In genomic region chr14:95537298-95538089, GRCh38 we compare ENCODE assay signal across 13 cellular contexts. TPM values are rescaled to one million over a fixed set of nuclear protein-coding genes. Genes with fewer than 3 reads are reported as not detected.
DNase-seq lines count a peak whose midpoint lies in the region; ATAC-seq and TF ChIP-seq lines count a peak whose summit lies in the region.
"Had no signal": no experiment of that assay in that cellular context is flagged by ENCODE, and none has a peak within 500 bp of the region (broad histone marks: within the 10 kb centered on the region; RNA-seq: fewer than 3 reads in every experiment).

No MANE protein-coding gene starts in this region.

- H3K4me1 ChIP-seq in right cardiac atrium (ENCODE audit: control insufficient read depth, insufficient read depth, low read length) (peaks cover 12% of the 10 kb centered on the region), iPS-20b (ENCODE audit: insufficient read depth, low read length) (peaks cover 13% of the 10 kb centered on the region), subcutaneous abdominal adipose tissue (ENCODE audit: control insufficient read depth in 5 of 5, insufficient read depth in 5 of 5, low read length in 5 of 5) (peaks cover 13 to 50% (median 48%) of the 10 kb centered on the region in 5 donors)

- H3K27ac ChIP-seq in right cardiac atrium (ENCODE audit: low read length) (peak overlapping the region; percentile 73), iPS-20b (ENCODE audit: low read length) (no peak overlapping the region), subcutaneous abdominal adipose tissue (ENCODE audit: low read depth, low read length) (peak overlapping the region; percentile 66)
- H3K27ac ChIP-seq: neutrophil had no signal

- no peak for ATAC-seq in right cardiac atrium
- no peak for ATAC-seq in Right ventricle myocardium superior (ENCODE audit: poor library complexity)
- ATAC-seq in HG02870 (IDR thresholded peaks at IDR 0.05; ENCODE audit: unreplicated experiment) = no peak
- ATAC-seq: stimulated activated naive CD8-positive, alpha-beta T cell treated with anti-CD3 and anti-CD28 coated beads, Interleukin-15, Interleukin-2, amounts not matched to agents 100 U/mL and 50 U/mL, for 24 hours had no signal

- 52% methylated on average over 9 of the region's 9 CpGs for WGBS in right cardiac atrium

- no peak for TF ChIP-seq CTCF in WI38 (IDR thresholded peaks at IDR 0.05; ENCODE audit: low read depth, low read length)

- H3K9me3 ChIP-seq in right cardiac atrium (ENCODE audit: control insufficient read depth, low read length) (no peaks in the 10 kb centered on the region), iPS-20b (ENCODE audit: insufficient read depth, low read depth, low read length) (no peaks in the 10 kb centered on the region), subcutaneous abdominal adipose tissue (ENCODE audit: control insufficient read depth in 5 of 5, low read length in 5 of 5) (no peaks in the 10 kb centered on the region)
- H3K9me3 ChIP-seq: neutrophil had no signal

- H3K4me3 ChIP-seq in right cardiac atrium (ENCODE audit: low read length) = peak overlapping the region; percentile 14
- 0 out of 2 replicates have a peak overlapping the region, but pooled peaks have one; percentile 6 for H3K4me3 ChIP-seq in WI38 (ENCODE audit: low read depth, low read length)
- H3K4me3 ChIP-seq in iPS-20b (ENCODE audit: low read length) = peak overlapping the region; percentile 93; the same call in 1 of the 2 replicates
- H3K4me3 ChIP-seq in subcutaneous abdominal adipose tissue (ENCODE audit: low read depth in 1 of 5, low read length in 5 of 5) = no peak overlapping the region

- H3K36me3 ChIP-seq in iPS-20b (ENCODE audit: insufficient read depth, low read depth, low read length) (peaks cover 4% of the 10 kb centered on the region; the same call in 1 of the 2 replicates), subcutaneous abdominal adipose tissue (ENCODE audit: control insufficient read depth in 5 of 5, insufficient read depth in 5 of 5, low read length in 5 of 5) (no peaks in the 10 kb centered on the region)
- H3K36me3 ChIP-seq: neutrophil had no signal

- H3K27me3 ChIP-seq in right cardiac atrium (ENCODE audit: control insufficient read depth, insufficient read depth) (no peaks in the 10 kb centered on the region), iPS-20b (ENCODE audit: insufficient read depth, low read length) (no peaks in the 10 kb centered on the region), subcutaneous abdominal adipose tissue (ENCODE audit: control insufficient read depth in 5 of 5, insufficient read depth in 4 of 5, low read length in 5 of 5) (no peaks in the 10 kb centered on the region)
- H3K27me3 ChIP-seq: neutrophil had no signal

- H3K9ac ChIP-seq in iPS-20b (ENCODE audit: low read depth, low read length) = no peak overlapping the region
- peak overlapping the region in 3 of 5 donors; percentile 17 to 90 (median 49) for H3K9ac ChIP-seq in subcutaneous abdominal adipose tissue (ENCODE audit: low read length in 5 of 5)

- intact Hi-C loops in right cardiac atrium (cut with DNase I) = no loop called here
- intact Hi-C loops in Right ventricle myocardium superior (cut with DNase I) = no loop called here

- DNase-seq in right cardiac atrium = no peak
- DNase-seq in Right ventricle myocardium superior = no peak
- DNase-seq in iPS-NIHi7 (ENCODE audit: extremely low spot score) = no peak
- DNase-seq in NCI-H526 (lab: John Stamatoyannopoulos, UW) = no peak
- DNase-seq: CD8-positive, alpha-beta memory T cell; NCI-H1417 treated with DMSO at 0.1 percent for 48 hours; stimulated activated CD4-positive, alpha-beta T cell treated with anti-CD3 and anti-CD28 coated beads, Interleukin-1b, Interleukin-23, amount 100 ng/mL, for 48 hours; stimulated activated naive CD8-positive, alpha-beta T cell treated with anti-CD3 and anti-CD28 coated beads, Interleukin-15, Interleukin-2, amounts not matched to agents 100 U/mL and 50 U/mL, for 24 hours had no signal

RNA-seq across cellular contexts. Expression of gene GLRX5, which starts 2.6 kb away (rescaled TPM):
- total RNA-seq in right cardiac atrium (10 to 100 TPM; 78.1 to 82.4 (median 78.7) TPM), Right ventricle myocardium superior (85.4 TPM)
- 111 TPM for polyA plus RNA-seq in right cardiac atrium

RNA-seq across cellular contexts. Expression of gene SYNE3, which starts 21.0 kb away (rescaled TPM):
- total RNA-seq in right cardiac atrium (10 to 100 TPM; 12.1 to 18.0 (median 14.8) TPM), Right ventricle myocardium superior (15.1 TPM)
- 5.2 TPM for polyA plus RNA-seq in right cardiac atrium

Comparison
In these comparisons a context has a peak if more than half of its experiments do, and no peak if none do; other contexts are left out.
1. H3K4me3 ChIP-seq: peak in right cardiac atrium (single experiment), WI38 (single experiment) and iPS-20b (single experiment); none in subcutaneous abdominal adipose tissue (0 of 5).